2 cellular contexts compared by ENCODE assay signal in genomic region chr12:88566430-88566829, GRCh38.
TF ChIP-seq lines count a peak whose summit lies in the region.

No MANE protein-coding gene starts in this region.

TF ChIP-seq in SK-N-SH, 30 proteins besides CTCF, POLR2A, EP300 and RAD21 (continued from another document):
- no peak for TF ChIP-seq CHD2 (IDR thresholded peaks at IDR 0.05; ENCODE audit: low read length, partially characterized antibody)
TF ChIP-seq in SK-N-SH: peak in this region for 2.

TF ChIP-seq in SK-N-SH treated with all-trans-retinoic acid at 6 μM for 48 hours, 23 proteins besides CTCF, POLR2A, EP300 and RAD21 (continued from another document):
- TF ChIP-seq TSHZ2 (CRISPR knock-in tag; IDR thresholded peaks at IDR 0.05): no peak
- TF ChIP-seq ZFP3 (CRISPR knock-in tag; IDR thresholded peaks at IDR 0.05): no peak
- no peak for TF ChIP-seq PATZ1 (CRISPR knock-in tag; IDR thresholded peaks at IDR 0.05; ENCODE audit: borderline replicate concordance)
- no peak for TF ChIP-seq POU6F1 (CRISPR knock-in tag; IDR thresholded peaks at IDR 0.05; ENCODE audit: borderline replicate concordance, low read depth)
- no peak for TF ChIP-seq CSDC2 (CRISPR knock-in tag; IDR thresholded peaks at IDR 0.05)
- no peak for TF ChIP-seq SNAI2 (CRISPR knock-in tag; IDR thresholded peaks at IDR 0.05)
- TF ChIP-seq ISL1 (CRISPR knock-in tag; IDR thresholded peaks at IDR 0.05): no peak
- TF ChIP-seq PPARA (CRISPR knock-in tag; IDR thresholded peaks at IDR 0.05; ENCODE audit: borderline replicate concordance): no peak
- TF ChIP-seq ESRRG (CRISPR knock-in tag; IDR thresholded peaks at IDR 0.05): no peak
- no peak for TF ChIP-seq ARNTL (CRISPR knock-in tag; IDR thresholded peaks at IDR 0.05; ENCODE audit: borderline replicate concordance, low read depth)
- TF ChIP-seq TOX (CRISPR knock-in tag; IDR thresholded peaks at IDR 0.05; ENCODE audit: borderline replicate concordance): no peak
- no peak for TF ChIP-seq ZNF8 (CRISPR knock-in tag; IDR thresholded peaks at IDR 0.05)
- no peak for TF ChIP-seq GLIS3 (CRISPR knock-in tag; IDR thresholded peaks at IDR 0.05)
